ENCODE assay signal across 30 cellular contexts in the genomic region with DNA sequence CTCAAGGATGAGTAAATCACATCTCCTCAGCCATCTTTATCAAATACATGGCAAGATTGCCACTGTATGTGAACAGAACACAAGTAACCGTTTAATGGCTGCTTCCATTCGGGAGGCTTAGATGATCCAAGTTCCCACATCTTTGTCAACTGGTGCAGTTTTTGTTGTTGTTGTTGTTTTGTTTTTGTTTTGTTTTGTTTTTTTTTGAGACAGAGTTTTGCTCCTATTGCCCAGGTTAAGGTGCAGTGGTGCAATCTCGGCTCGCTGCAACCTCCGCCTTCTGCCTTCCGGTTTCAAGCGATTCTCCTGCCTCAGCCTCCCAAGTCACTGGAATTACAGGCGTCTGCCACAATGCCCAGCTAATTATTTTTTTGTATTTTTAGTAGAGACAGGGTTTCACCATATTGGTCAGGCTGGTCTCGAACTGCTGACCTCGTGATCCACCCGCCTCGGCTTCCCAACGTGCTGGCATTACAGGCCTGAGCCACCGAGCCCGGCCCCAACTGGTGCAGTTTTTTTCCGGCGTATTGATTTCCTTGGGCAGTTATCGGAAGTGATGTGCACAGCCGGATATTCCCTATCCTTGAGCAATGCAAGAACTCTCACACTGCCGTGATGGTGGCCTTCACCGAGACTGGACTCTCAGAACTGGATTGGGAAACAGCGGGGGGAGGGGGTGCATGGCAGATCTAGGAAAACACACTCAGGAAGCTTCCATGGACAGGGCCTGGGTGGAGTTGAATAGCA.
"Had no signal": no experiment of that assay in that cellular context is flagged by ENCODE, and none has a peak within 500 bp of the region (broad histone marks: within the 10 kb centered on the region; RNA-seq: fewer than 3 reads in every experiment).

No MANE protein-coding gene starts in this region.

- H3K4me3 Mint-ChIP-seq: mesothelial cell of epicardium; natural killer cell; stimulated activated memory B cell treated with anti-CD40 and anti-IgM and Interleukin-4, amounts not matched to agents 10 μg/mL and 1 μg/mL and 100 μg/mL, for 72 hours; stimulated activated naive CD8-positive, alpha-beta T cell treated with anti-CD3 and anti-CD28 coated beads, Interleukin-15, amount 100 ng/mL, for 72 hours had no signal

- H3K27me3 Mint-ChIP-seq: stimulated activated naive CD8-positive, alpha-beta T cell treated with anti-CD3 and anti-CD28 coated beads, Interleukin-15, amount 100 ng/mL, for 72 hours had no signal

- H3K4me3 ChIP-seq: heart left ventricle, left lung, lower lobe of right lung, right atrium auricular region, thyroid gland, transverse colon, upper lobe of left lung, vagina had no signal

- H3K4me1 Mint-ChIP-seq: mesothelial cell of epicardium; naive B cell; natural killer cell; stimulated activated memory B cell treated with anti-CD40 and anti-IgM and Interleukin-4, amounts not matched to agents 10 μg/mL and 1 μg/mL and 100 μg/mL, for 72 hours; stimulated activated naive CD8-positive, alpha-beta T cell treated with anti-CD3 and anti-CD28 coated beads, Interleukin-15, amount 100 ng/mL, for 72 hours had no signal

- H3K27ac Mint-ChIP-seq: mesothelial cell of epicardium; naive B cell; natural killer cell; progenitor cell of endocrine pancreas; stimulated activated memory B cell treated with anti-CD40 and anti-IgM and Interleukin-4, amounts not matched to agents 10 μg/mL and 1 μg/mL and 100 μg/mL, for 72 hours; stimulated activated naive CD8-positive, alpha-beta T cell treated with anti-CD3 and anti-CD28 coated beads, Interleukin-15, amount 100 ng/mL, for 72 hours had no signal

- H3K9me3 ChIP-seq: heart left ventricle, left lung, lower lobe of right lung, neutrophil, right atrium auricular region, thyroid gland, transverse colon, upper lobe of left lung, vagina had no signal

- H3K27me3 ChIP-seq: heart left ventricle, left lung, neutrophil, right atrium auricular region, thyroid gland, transverse colon, upper lobe of left lung, vagina had no signal

- DNase-seq: glutamatergic neuron; heart left ventricle; hypothalamus; kidney; left colon; left lung; lower lobe of right lung; mammary epithelial cell; mesenchymal stem cell; naive B cell; natural killer cell; occipital lobe; small intestine; stimulated activated CD4-positive, alpha-beta T cell treated with anti-CD3 and anti-CD28 coated beads, Interleukin-1b, Interleukin-23, amount 100 ng/mL, for 48 hours; stimulated activated CD4-positive, alpha-beta T cell treated with anti-CD3 and anti-CD28 coated beads, Interleukin-2, amount 100 ng/mL, for 48 hours; stimulated activated CD4-positive, alpha-beta T cell treated with anti-CD3 and anti-CD28 coated beads, Interleukin-4, amount 100 ng/mL, for 4 hours; stimulated activated CD8-positive, alpha-beta memory T cell treated with anti-CD3 and anti-CD28 coated beads, Interleukin-4, amount 100 ng/mL, for 48 hours; stimulated activated naive CD4-positive, alpha-beta T cell treated with Interleukin-2 at 50 U/mL for 16 hours; stimulated activated naive CD8-positive, alpha-beta T cell treated with anti-CD3 and anti-CD28 coated beads, Interleukin-15, amount 100 ng/mL, for 72 hours; thyroid gland; transverse colon had no signal

- H3K36me3 Mint-ChIP-seq: mesothelial cell of epicardium; naive B cell; natural killer cell; stimulated activated memory B cell treated with anti-CD40 and anti-IgM and Interleukin-4, amounts not matched to agents 10 μg/mL and 1 μg/mL and 100 μg/mL, for 72 hours had no signal

- H3K9me3 Mint-ChIP-seq: mesothelial cell of epicardium; naive B cell; natural killer cell; stimulated activated memory B cell treated with anti-CD40 and anti-IgM and Interleukin-4, amounts not matched to agents 10 μg/mL and 1 μg/mL and 100 μg/mL, for 72 hours; stimulated activated naive CD8-positive, alpha-beta T cell treated with anti-CD3 and anti-CD28 coated beads, Interleukin-15, amount 100 ng/mL, for 72 hours had no signal

- H3K36me3 ChIP-seq: heart left ventricle, left lung, lower lobe of right lung, neutrophil, right atrium auricular region, thyroid gland, transverse colon, upper lobe of left lung, vagina had no signal

- H3K4me1 ChIP-seq: heart left ventricle, left lung, lower lobe of right lung, parathyroid adenoma, right atrium auricular region, transverse colon, upper lobe of left lung, vagina had no signal

- H3K27ac ChIP-seq: heart left ventricle, left lung, lower lobe of right lung, neutrophil, parathyroid adenoma, right atrium auricular region, thyroid gland, transverse colon, upper lobe of left lung, vagina had no signal

- ATAC-seq: heart left ventricle; left colon; left lung; lower lobe of right lung; natural killer cell; sciatic nerve; stimulated activated memory B cell treated with anti-CD40 and anti-IgM and Interleukin-4, amounts not matched to agents 10 μg/mL and 1 μg/mL and 100 μg/mL, for 72 hours; stimulated activated naive CD8-positive, alpha-beta T cell treated with anti-CD3 and anti-CD28 coated beads, Interleukin-15, amount 100 ng/mL, for 72 hours had no signal
